8 cellular contexts compared by ENCODE assay signal in genomic region chr2:71453404-71454220, GRCh38. TPM values are rescaled to one million over a fixed set of nuclear protein-coding genes. Genes with fewer than 3 reads are reported as not detected.
DNase-seq lines count a peak whose midpoint lies in the region; ATAC-seq and TF ChIP-seq lines count a peak whose summit lies in the region.

Gene DYSF (plus strand): TSS chr2:71453561.

- no peak for TF ChIP-seq EP300 in upper lobe of left lung (IDR thresholded peaks at IDR 0.05)

- no peaks in the 10 kb centered on the region for H3F3A ChIP-seq in PC-3 (ENCODE audit: low read length, unreplicated experiment)

- POLR2A ChIA-PET in PC-3 (lab: Charles Lee; ENCODE audit: unreplicated experiment): interaction anchor here (0.5 kb wide), 1 partner anchor 154 kb away, joined by 4 read pairs; no protein-coding TSS in a partner anchor
- POLR2A ChIA-PET in GM10248 (lab: Yijun Ruan, JAX): no interaction called here

- H3K27me3 ChIP-seq in PC-3 (ENCODE audit: low read length) (no peaks in the 10 kb centered on the region), mononuclear cell (ENCODE audit: insufficient read depth, low read length) (no peaks in the 10 kb centered on the region), upper lobe of left lung (no peaks in the 10 kb centered on the region)

- ATAC-seq in PC-3: peak; percentile 61
- ATAC-seq in upper lobe of left lung (ENCODE audit: low FRiP score in 2 of 2): peak; percentile 63 to 74

- WGBS in upper lobe of left lung, 2 donors: 5 to 13% methylated on average over 18 to 19 of the region's 66 CpGs

- H3K9me3 ChIP-seq in PC-3 (ENCODE audit: low read length) (no peaks in the 10 kb centered on the region), mononuclear cell (ENCODE audit: low read depth, low read length) (no peaks in the 10 kb centered on the region), upper lobe of left lung (no peaks in the 10 kb centered on the region)

- H3K79me2 ChIP-seq in PC-3 (ENCODE audit: low read length): no peaks in the 10 kb centered on the region

- peak within 1 kb of the TSS; percentile 41 for H3K9ac ChIP-seq in PC-3 (ENCODE audit: low read length)

- no peaks in the 10 kb centered on the region for H3K9me2 ChIP-seq in PC-3 (replicated peaks; ENCODE audit: low read length)

- TF ChIP-seq CTCF in PC-3 (conservative IDR thresholded peaks at IDR 0.05; ENCODE audit: low read depth, low read length) (no peak), upper lobe of left lung (IDR thresholded peaks at IDR 0.05) (no peak), GM10248 (IDR thresholded peaks at IDR 0.05; ENCODE audit: control extremely low read depth, extremely low read depth, low read depth, missing control alignments) (no peak)

- H3K27ac ChIP-seq in PC-3 (ENCODE audit: low read length) (peak within 1 kb of the TSS; percentile 6; the same call in 1 of the 2 replicates), upper lobe of left lung (peak within 1 kb of the TSS; percentile 43 to 77 (median 74))

- no TSS peak for BruUV-seq in PC-3 (replicated peaks; lab: Mats Ljungman, UMichigan)

- H2AFZ ChIP-seq in PC-3 (ENCODE audit: low read length): peak within 1 kb of the TSS; percentile 78

- CTCF ChIA-PET in PC-3 (lab: Charles Lee) (no interaction called here), GM10248 (lab: Yijun Ruan, JAX) (interaction anchor here (2.9 kb wide), 1 partner anchor 57 kb away, joined by 11 read pairs; no protein-coding TSS in a partner anchor)

- in situ Hi-C loops in endometrial microvascular endothelial cells (cut with HindIII; ENCODE audit: inconsistent ontology term, low pct_unique_long_range_greater_than_20kb, low sequenced_read_pairs): no loop called here

- H3K4me3 ChIP-seq in PC-3 (ENCODE audit: low read length): peak within 1 kb of the TSS; percentile 70
- peak within 1 kb of the TSS; percentile 47 for H3K4me3 ChIP-seq in mononuclear cell (ENCODE audit: low read length)
- H3K4me3 ChIP-seq in upper lobe of left lung: peak within 1 kb of the TSS; percentile 38 to 60 (median 52)

- TF ChIP-seq POLR2A in upper lobe of left lung (IDR thresholded peaks at IDR 0.05): no peak

- peaks cover 36% of the 10 kb centered on the region for H3K4me1 ChIP-seq in PC-3 (ENCODE audit: insufficient read depth, low read length)
- H3K4me1 ChIP-seq in mononuclear cell (ENCODE audit: insufficient read depth, low read length): peaks cover 91% of the 10 kb centered on the region
- peaks cover 23 to 32% (median 29%) of the 10 kb centered on the region in 4 donors for H3K4me1 ChIP-seq in upper lobe of left lung

- H3K36me3 ChIP-seq in PC-3 (ENCODE audit: low read depth, low read length): no peaks in the 10 kb centered on the region
- H3K36me3 ChIP-seq in upper lobe of left lung: no peaks in the 10 kb centered on the region

- intact Hi-C loops in PC-3 (cut with micrococcal nuclease): loop anchor here (2.0 kb wide), 1 partner anchor 57 kb away; no protein-coding TSS in a partner anchor

- H4K20me1 ChIP-seq in PC-3 (ENCODE audit: low read length): no peaks in the 10 kb centered on the region

- peak within 1 kb of the TSS; percentile 92 for H3K4me2 ChIP-seq in PC-3 (ENCODE audit: low read length)

- peak; percentile 68 for DNase-seq in GM03348 (ENCODE audit: low spot score)
- peak; percentile 61 for DNase-seq in PC-3
- DNase-seq in upper lobe of left lung: peak; percentile 76 to 88
- no peak for DNase-seq in GM10248 (ENCODE audit: extremely low spot score)
- no peak for DNase-seq in stimulated activated CD4-positive, alpha-beta T cell treated with anti-CD3 and anti-CD28 coated beads, Interleukin-4, amount 100 ng/mL, for 24 hours
- no peak for DNase-seq in NCI-H2196 treated with DMSO at 0.1 percent for 48 hours (lab: John Stamatoyannopoulos, UW; ENCODE audit: unreplicated experiment)

RNA-seq across cellular contexts. Expression of gene DYSF, which starts in this region (rescaled TPM):
- total RNA-seq in PC-3 (2014; rRNA removed) (13.0 and 18.8 TPM in 2 replicates), endometrial microvascular endothelial cells (ENCODE audit: inconsistent ontology term) (97.4 TPM), mononuclear cell (13.3 TPM), upper lobe of left lung (10 to 100 TPM; 17.5 to 72.7 (median 42.7) TPM)

Comparison
In these comparisons a context has a peak if more than half of its experiments do, and no peak if none do; other contexts are left out.
1. DNase-seq: peak in GM03348 (single experiment), PC-3 (single experiment) and upper lobe of left lung (2 of 2); none in GM10248 (single experiment), stimulated activated CD4-positive, alpha-beta T cell treated with anti-CD3 and anti-CD28 coated beads, Interleukin-4, amount 100 ng/mL, for 24 hours (single experiment) and NCI-H2196 treated with DMSO at 0.1 percent for 48 hours (single experiment).
2. Peak in every context shown above with its lines, with median percentiles within 50 percentile points of each other: H3K4me3 ChIP-seq.